ENCODE assay signal across 8 cellular contexts in genomic region chr2:200713003-200713703, GRCh38.
DNase-seq lines count a peak whose midpoint lies in the region; ATAC-seq and TF ChIP-seq lines count a peak whose summit lies in the region.

No MANE protein-coding gene starts in this region.

- peak overlapping the region; percentile 63 for H3K4me3 ChIP-seq in CD4-positive, CD25-positive, alpha-beta regulatory T cell (ENCODE audit: low read depth, low read length)
- H3K4me3 ChIP-seq in duodenal mucosa (ENCODE audit: low read depth in 1 of 2, low read length in 2 of 2) (peak overlapping the region; percentile 76), right lobe of liver (peak overlapping the region in 2 of 3 donors; percentile 29 to 31)

- peak; percentile 98 to 99 for ATAC-seq in CD4-positive, CD25-positive, alpha-beta regulatory T cell (ENCODE audit: low read depth in 2 of 2)
- ATAC-seq in GM19395 (IDR thresholded peaks at IDR 0.05; ENCODE audit: unreplicated experiment): peak; percentile 99
- peak; percentile 99 for ATAC-seq in HG03558 (IDR thresholded peaks at IDR 0.05; ENCODE audit: extremely low read depth, unreplicated experiment)
- peak; percentile 98 to 99 (median 98) for ATAC-seq in right lobe of liver

- peak; percentile 82 to 86 (median 83) for TF ChIP-seq CTCF in right lobe of liver (IDR thresholded peaks at IDR 0.05)

- peak overlapping the region; percentile 60 to 74 for H3K9ac ChIP-seq in duodenal mucosa (ENCODE audit: low read depth in 1 of 2, low read length in 2 of 2)

- H3K36me3 Mint-ChIP-seq in CD4-positive, CD25-positive, alpha-beta regulatory T cell: no peaks in the 10 kb centered on the region

- H3K27me3 Mint-ChIP-seq in CD4-positive, CD25-positive, alpha-beta regulatory T cell: peaks cover 7% of the 10 kb centered on the region

- peaks cover 1% of the 10 kb centered on the region for H3K27me3 ChIP-seq in CD4-positive, CD25-positive, alpha-beta regulatory T cell (ENCODE audit: control insufficient read depth, insufficient read depth, low read length)
- H3K27me3 ChIP-seq in duodenal mucosa (ENCODE audit: control insufficient read depth in 1 of 2, insufficient read depth in 2 of 2, low read length in 2 of 2) (no peaks in the 10 kb centered on the region), right lobe of liver (no peaks in the 10 kb centered on the region)

- TF ChIP-seq POLR2A in right lobe of liver (IDR thresholded peaks at IDR 0.05): peak; percentile 95

- H3K4me1 Mint-ChIP-seq in CD4-positive, CD25-positive, alpha-beta regulatory T cell: peaks cover 8 to 13% (median 10%) of the 10 kb centered on the region in 4 donors

- peak overlapping the region; percentile 99 for H3K27ac Mint-ChIP-seq in CD4-positive, CD25-positive, alpha-beta regulatory T cell

- H3K9me3 Mint-ChIP-seq in CD4-positive, CD25-positive, alpha-beta regulatory T cell: no peaks in the 10 kb centered on the region

- peaks cover 8% of the 10 kb centered on the region for H3K4me1 ChIP-seq in CD4-positive, CD25-positive, alpha-beta regulatory T cell (ENCODE audit: control insufficient read depth, insufficient read depth, low read length, poor library complexity, severe bottlenecking)
- H3K4me1 ChIP-seq in duodenal mucosa (ENCODE audit: control insufficient read depth in 1 of 2, insufficient read depth in 2 of 2, low read length in 2 of 2) (peaks cover 6 to 8% of the 10 kb centered on the region in 2 donors), right lobe of liver (peaks cover 0 to 3% (median 0%) of the 10 kb centered on the region in 4 donors)

- H3K27ac ChIP-seq in CD4-positive, CD25-positive, alpha-beta regulatory T cell (ENCODE audit: insufficient read depth, low read length, poor library complexity, severe bottlenecking): peak overlapping the region; percentile 91
- H3K27ac ChIP-seq in duodenal mucosa (ENCODE audit: low read depth, low read length) (peak overlapping the region; percentile 17), right lobe of liver (peak overlapping the region; percentile 72 to 80 (median 79))

- H3K9me3 ChIP-seq in CD4-positive, CD25-positive, alpha-beta regulatory T cell (ENCODE audit: control insufficient read depth in 2 of 2, low read length in 2 of 2): no peaks in the 10 kb centered on the region
- no peaks in the 10 kb centered on the region for H3K9me3 ChIP-seq in duodenal mucosa (ENCODE audit: control insufficient read depth in 1 of 2, low read length in 2 of 2)
- H3K9me3 ChIP-seq in right lobe of liver: no peaks in the 10 kb centered on the region

- peak overlapping the region; percentile 81 to 91 (median 88) for H3K4me3 Mint-ChIP-seq in CD4-positive, CD25-positive, alpha-beta regulatory T cell

- WGBS in right lobe of liver (ENCODE audit: insufficient coverage, low coverage, low lambda C conversion rate, missing lambda C conversion rate): 3% methylated on average over 15 of the region's 17 CpGs

- DNase-seq in CD4-positive, CD25-positive, alpha-beta regulatory T cell: peak; percentile 87 to 98 (median 94)
- DNase-seq in NCI-H748 treated with DMSO at 0.1 percent for 48 hours (lab: John Stamatoyannopoulos, UW) (peak; percentile 94), right lobe of liver (peak; percentile 90 to 95 (median 94))
- DNase-seq in activated CD4-positive, alpha-beta T cell treated with anti-CD3 and anti-CD28 coated beads, Interleukin-2, amount 50 U/mL, for 48 hours: peak; percentile 95 to 96
- DNase-seq in stimulated activated CD4-positive, alpha-beta T cell treated with anti-CD3 and anti-CD28 coated beads, Interleukin-4, amount 100 ng/mL, for 24 hours: peak; percentile 94

- intact Hi-C loops in right lobe of liver (cut with DNase I): no loop called here

- no peaks in the 10 kb centered on the region for H3K36me3 ChIP-seq in CD4-positive, CD25-positive, alpha-beta regulatory T cell (ENCODE audit: control insufficient read depth, insufficient read depth, low read length)
- H3K36me3 ChIP-seq in duodenal mucosa (ENCODE audit: control insufficient read depth in 1 of 2, insufficient read depth in 2 of 2, low read length in 2 of 2) (no peaks in the 10 kb centered on the region), right lobe of liver (no peaks in the 10 kb centered on the region)

Comparison
In these comparisons a context has a peak if more than half of its experiments do, and no peak if none do; other contexts are left out.
1. Peak in every context shown above with its lines: DNase-seq, ATAC-seq, H3K4me3 ChIP-seq and H3K27ac ChIP-seq.
2. H3K27ac ChIP-seq: peak in every context shown above with its lines; median percentile 91 in CD4-positive, CD25-positive, alpha-beta regulatory T cell; 79 in right lobe of liver; 17 in duodenal mucosa.